ENCODE assay signal across 1 cellular context in the genomic region with DNA sequence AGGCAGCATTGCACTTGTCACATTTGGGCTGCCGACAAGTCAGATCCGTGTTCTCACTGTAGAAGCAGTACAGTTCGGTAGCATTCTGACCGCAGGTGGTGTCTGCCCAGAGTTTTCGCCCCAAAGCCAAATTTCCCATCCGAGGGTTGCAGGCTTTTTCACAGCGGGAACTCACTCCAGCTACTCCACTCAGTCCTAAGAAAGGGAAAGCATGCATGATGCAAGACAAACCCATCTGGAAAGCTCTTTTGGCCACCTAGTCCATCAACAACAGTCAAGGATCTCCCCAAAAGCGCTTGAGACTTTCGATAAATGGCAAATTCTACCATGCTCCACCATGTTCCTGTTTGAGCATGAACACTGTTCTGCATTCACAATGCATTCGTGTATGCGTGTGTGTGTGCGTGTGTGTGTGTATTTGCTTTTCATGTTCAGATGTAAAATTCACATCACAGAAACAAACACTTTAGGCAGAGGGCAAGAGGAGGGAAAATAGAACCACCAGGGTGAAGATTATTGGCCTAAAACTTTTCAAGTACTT.
TF ChIP-seq lines count a peak whose summit lies in the region.

No MANE protein-coding gene starts in this region.

TF ChIP-seq in H1, 55 proteins besides CTCF, POLR2A, EP300 and RAD21:
- TF ChIP-seq SIX5 (IDR thresholded peaks at IDR 0.05; ENCODE audit: low read depth, low read length) (no peak), SAP30 (IDR thresholded peaks at IDR 0.05; ENCODE audit: insufficient read depth, insufficient replicate concordance, low read length) (no peak), YY1 (IDR thresholded peaks at IDR 0.05; ENCODE audit: low read depth, low read length) (no peak), HDAC6 (IDR thresholded peaks at IDR 0.05; ENCODE audit: low read depth, low read length) (no peak)
